In the genomic region with DNA sequence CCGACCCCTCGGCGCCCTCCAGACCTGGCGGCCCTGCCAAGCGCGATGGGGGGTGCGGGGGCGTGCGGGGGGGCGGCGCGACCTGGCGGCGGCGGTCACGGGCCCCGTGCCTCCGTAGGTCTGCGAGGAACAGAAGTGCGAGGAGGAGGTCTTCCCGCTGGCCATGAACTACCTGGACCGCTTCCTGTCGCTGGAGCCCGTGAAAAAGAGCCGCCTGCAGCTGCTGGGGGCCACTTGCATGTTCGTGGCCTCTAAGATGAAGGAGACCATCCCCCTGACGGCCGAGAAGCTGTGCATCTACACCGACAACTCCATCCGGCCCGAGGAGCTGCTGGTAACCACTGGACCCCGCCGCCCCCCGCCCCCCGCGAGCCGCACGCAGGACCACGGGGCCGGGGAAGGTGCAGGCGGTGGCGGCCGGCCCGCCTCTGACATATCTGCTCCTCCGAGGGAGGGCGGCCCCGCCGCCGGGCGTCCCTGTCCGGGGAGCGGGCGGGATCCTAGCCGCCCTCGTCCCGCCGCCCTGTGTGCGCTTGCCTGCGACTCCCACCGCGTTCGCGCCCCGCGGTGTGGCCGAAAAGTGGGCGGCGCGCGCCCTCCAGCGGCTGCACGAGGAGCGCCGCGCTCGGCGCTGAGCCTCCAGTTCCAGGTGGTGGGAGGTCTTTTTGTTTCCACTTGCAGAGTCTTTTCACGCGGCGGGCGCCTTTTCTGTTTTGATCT, we compare ENCODE assay signal across 1 cellular context.
A peak's percentile ranks its signal among the peaks of the same experiment; 100 is the strongest.
TF ChIP-seq lines count a peak whose summit lies in the region.

No MANE protein-coding gene starts in this region.

TF ChIP-seq in HepG2, 621 proteins besides CTCF, POLR2A, EP300 and RAD21 (continued from another document):
- TF ChIP-seq ZNF574 (CRISPR knock-in tag; IDR thresholded peaks at IDR 0.05) (no peak), ZNF781 (CRISPR knock-in tag; IDR thresholded peaks at IDR 0.05; ENCODE audit: borderline replicate concordance, not compliant biosample characterization) (no peak), BHLHE40 (IDR thresholded peaks at IDR 0.05; ENCODE audit: low read length) (no peak), TGIF2 (CRISPR knock-in tag; IDR thresholded peaks at IDR 0.05) (peak; percentile 59; the same call in 1 of the 2 replicates), ZNF570 (CRISPR knock-in tag; IDR thresholded peaks at IDR 0.05; ENCODE audit: borderline replicate concordance) (0 out of 2 replicates have a peak, but pooled peaks have one; percentile 51), MEIS1 (CRISPR knock-in tag; IDR thresholded peaks at IDR 0.05; ENCODE audit: borderline replicate concordance) (no peak), SOX5 (CRISPR knock-in tag; IDR thresholded peaks at IDR 0.05; ENCODE audit: borderline replicate concordance) (no peak), ISX (CRISPR knock-in tag; conservative IDR thresholded peaks at IDR 0.05) (no peak), AHR (CRISPR knock-in tag; IDR thresholded peaks at IDR 0.05) (no peak), RFX5 (IDR thresholded peaks at IDR 0.05; ENCODE audit: low read depth, low read length) (no peak), ZNF441 (CRISPR knock-in tag; IDR thresholded peaks at IDR 0.05; ENCODE audit: borderline replicate concordance) (no peak), ZFY (CRISPR knock-in tag; IDR thresholded peaks at IDR 0.05) (peak; percentile 50), RNF219 (CRISPR knock-in tag; IDR thresholded peaks at IDR 0.05) (no peak), ZNF766 (CRISPR knock-in tag; IDR thresholded peaks at IDR 0.05; ENCODE audit: borderline replicate concordance) (no peak), SMC3 (IDR thresholded peaks at IDR 0.05; ENCODE audit: low read length) (peak; percentile 18; the same call in 1 of the 2 replicates)
